In the genomic region with DNA sequence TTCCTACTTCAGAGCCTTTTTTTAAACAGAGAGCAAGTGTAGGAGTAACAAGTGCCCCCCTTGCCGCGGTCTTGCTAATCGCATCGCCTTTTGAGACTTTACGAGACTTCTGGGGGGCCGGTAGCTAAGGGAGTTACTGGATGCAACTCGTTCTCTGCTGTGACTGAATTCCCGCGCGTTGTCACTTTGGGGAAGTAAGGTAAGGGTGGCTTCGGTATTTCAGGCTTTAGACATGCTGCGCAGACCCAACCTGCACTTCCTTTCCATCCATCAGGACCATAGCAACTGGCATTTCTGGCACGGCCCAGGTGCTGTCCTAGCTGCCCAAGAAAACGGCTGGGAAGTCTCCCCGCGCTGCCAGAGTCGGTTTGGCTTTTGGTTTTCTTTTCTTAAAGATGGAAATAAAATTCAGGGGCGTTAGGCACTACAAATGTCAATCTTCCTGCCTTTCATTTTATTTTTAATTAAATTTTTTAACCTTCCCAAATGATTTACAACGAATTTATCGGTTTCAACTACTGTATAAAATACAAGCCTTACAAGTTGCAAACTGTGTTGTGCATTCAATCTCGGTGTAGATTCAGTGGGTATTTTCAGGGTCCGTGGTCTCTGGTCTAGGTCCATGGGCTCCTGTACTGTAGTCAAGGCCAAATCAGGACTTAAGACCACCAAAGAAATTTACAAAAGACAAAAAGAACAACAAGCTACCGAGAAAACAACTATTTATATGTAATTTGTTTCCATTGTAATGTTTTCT, we compare ENCODE assay signal across 13 cellular contexts. TPM values are rescaled to one million over a fixed set of nuclear protein-coding genes. Genes with fewer than 3 reads are reported as not detected.
DNase-seq lines count a peak whose midpoint lies in the region; ATAC-seq and TF ChIP-seq lines count a peak whose summit lies in the region.
"Had no signal": no experiment of that assay in that cellular context is flagged by ENCODE, and none has a peak within 500 bp of the region (broad histone marks: within the 10 kb centered on the region; RNA-seq: fewer than 3 reads in every experiment).

No MANE protein-coding gene starts in this region.

- H3K4me1 ChIP-seq in SJCRH30, result peaks cover 8% of the 10 kb centered on the region; the same call in 1 of the 2 replicates

- no peaks in the 10 kb centered on the region for H3K9me3 ChIP-seq in SJCRH30 (replicated peaks)

- no peak for TF ChIP-seq POLR2A in erythroblast (IDR thresholded peaks at IDR 0.05; ENCODE audit: low read length)

- no peaks in the 10 kb centered on the region for H3K36me3 ChIP-seq in SJCRH30

- intact Hi-C loops in Right ventricle myocardium superior (cut with DNase I), result loop anchor here (5.0 to 10.0 kb wide), 2 partner anchors 513 to 615 kb away; no protein-coding TSS in a partner anchor
- intact Hi-C loops in cardiac septum (cut with DNase I), result loop anchor here (2.0 to 5.0 kb wide), 3 partner anchors 203 to 433 kb away; no protein-coding TSS in a partner anchor

- peaks cover 0 to 9% (median 7%) of the 10 kb centered on the region in 3 donors for H3K36me3 Mint-ChIP-seq in naive thymus-derived CD8-positive, alpha-beta T cell
- H3K36me3 Mint-ChIP-seq: stimulated activated memory B cell treated with anti-CD40 and anti-IgM and Interleukin-4, amounts not matched to agents 10 μg/mL and 1 μg/mL and 100 μg/mL, for 72 hours had no signal

- no peak overlapping the region for H3K4me3 ChIP-seq in SJCRH30

- peaks cover 0 to 19% (median 5%) of the 10 kb centered on the region in 9 donors for H3K9me3 Mint-ChIP-seq in naive thymus-derived CD8-positive, alpha-beta T cell
- H3K9me3 Mint-ChIP-seq: stimulated activated memory B cell treated with anti-CD40 and anti-IgM and Interleukin-4, amounts not matched to agents 10 μg/mL and 1 μg/mL and 100 μg/mL, for 72 hours had no signal

- H3K4me1 Mint-ChIP-seq in naive thymus-derived CD8-positive, alpha-beta T cell, result peaks cover 19 to 51% (median 45%) of the 10 kb centered on the region in 4 donors

- DNase-seq in Right ventricle myocardium superior (peak; percentile 41), cardiac septum (ENCODE audit: low spot score) (no peak), erythroblast (lab: John Stamatoyannopoulos, UW) (peak; percentile 13 to 37), SJCRH30 (no peak), NCI-H446 (lab: John Stamatoyannopoulos, UW) (no peak), NOMO-1 treated with dmso at 0.1 percent for 144 hours (lab: John Stamatoyannopoulos, UW; ENCODE audit: unreplicated experiment) (no peak)
- no peak for DNase-seq in naive thymus-derived CD8-positive, alpha-beta T cell
- DNase-seq: activated CD4-positive, alpha-beta T cell treated with anti-CD3 and anti-CD28 coated beads for 1 hour; NCI-H187; small intestine had no signal

- H3K27ac Mint-ChIP-seq in naive thymus-derived CD8-positive, alpha-beta T cell, result no peak overlapping the region
- H3K27ac Mint-ChIP-seq: stimulated activated memory B cell treated with anti-CD40 and anti-IgM and Interleukin-4, amounts not matched to agents 10 μg/mL and 1 μg/mL and 100 μg/mL, for 72 hours had no signal

- H3K27ac ChIP-seq in SJCRH30, result no peak overlapping the region
- H3K27ac ChIP-seq: C4-2B had no signal

- H3K27me3 ChIP-seq in SJCRH30, result no peaks in the 10 kb centered on the region

- ATAC-seq in Right ventricle myocardium superior (ENCODE audit: poor library complexity) (no peak), GM18867 (IDR thresholded peaks at IDR 0.05; ENCODE audit: unreplicated experiment) (no peak)
- ATAC-seq in naive thymus-derived CD8-positive, alpha-beta T cell, result no peak
- ATAC-seq: stimulated activated memory B cell treated with anti-CD40 and anti-IgM and Interleukin-4, amounts not matched to agents 10 μg/mL and 1 μg/mL and 100 μg/mL, for 72 hours had no signal

- peak overlapping the region in 9 of 10 donors; percentile 80 to 90 (median 88) for H3K4me3 Mint-ChIP-seq in naive thymus-derived CD8-positive, alpha-beta T cell

- POLR2A ChIA-PET in naive thymus-derived CD8-positive, alpha-beta T cell (lab: Charles Lee), result no interaction called here

- H3K27me3 Mint-ChIP-seq in naive thymus-derived CD8-positive, alpha-beta T cell, result peaks cover 52 to 86% (median 77%) of the 10 kb centered on the region in 5 donors

RNA-seq across cellular contexts. Expression of gene MECOM, which starts 3.5 kb away (rescaled TPM):
- total RNA-seq in Right ventricle myocardium superior, result 15.5 TPM
- 18.7 TPM for total RNA-seq in cardiac septum
- total RNA-seq in naive thymus-derived CD8-positive, alpha-beta T cell, result not detected
- polyA plus RNA-seq in naive thymus-derived CD8-positive, alpha-beta T cell, result not detected
- 19.7 and 20.8 TPM in 2 replicates for total RNA-seq in SJCRH30 (2014; rRNA removed; shearing (Covaris generic))

Comparison
In these comparisons a context has a peak if more than half of its experiments do, and no peak if none do; other contexts are left out.
1. DNase-seq: peak in Right ventricle myocardium superior (single experiment) and erythroblast (2 of 2); none in cardiac septum (single experiment), naive thymus-derived CD8-positive, alpha-beta T cell (0 of 10), SJCRH30 (0 of 2), NCI-H446 (0 of 2) and NOMO-1 treated with dmso at 0.1 percent for 144 hours (single experiment).
2. RNA of gene MECOM, which starts 3.5 kb away (total RNA-seq): 19.7 to 20.8 TPM in SJCRH30, 18.7 TPM in cardiac septum (single experiment) and 15.5 TPM in Right ventricle myocardium superior (single experiment); not detected in naive thymus-derived CD8-positive, alpha-beta T cell; every median in the first group is over 10 times any median in the second.